In genomic region chr17:45230410-45230786, GRCh38 we compare ENCODE assay signal across 1 cellular context.
TF ChIP-seq lines count a peak whose summit lies in the region.

No MANE protein-coding gene starts in this region.

TF ChIP-seq in HepG2, 621 proteins besides CTCF, POLR2A, EP300 and RAD21:
- TF ChIP-seq HNRNPUL1 (IDR thresholded peaks at IDR 0.05; ENCODE audit: low read depth, low read length) (no peak), ZNF883 (CRISPR knock-in tag; IDR thresholded peaks at IDR 0.05; ENCODE audit: not compliant biosample characterization) (peak; percentile 2)
